21 cellular contexts compared by ENCODE assay signal in the genomic region with DNA sequence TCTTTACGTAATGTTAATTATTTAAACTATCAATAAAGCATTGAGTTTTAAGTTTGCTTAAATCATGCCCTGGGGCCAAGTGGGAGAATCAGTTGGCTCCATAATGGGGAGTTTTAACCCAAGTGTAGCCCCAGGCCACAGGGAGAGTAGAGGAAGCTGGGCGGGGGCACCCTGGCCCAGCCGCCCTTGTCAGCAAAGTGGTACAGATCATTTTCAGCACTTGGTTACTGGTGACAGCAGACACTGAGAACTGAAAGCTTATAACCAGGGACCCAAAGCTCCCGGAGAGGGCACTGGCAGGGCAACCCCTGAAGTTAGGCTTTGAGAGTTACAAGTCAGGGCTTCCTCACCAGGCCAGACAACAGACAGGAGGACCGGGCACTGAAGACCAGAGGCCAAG.
A peak's percentile ranks its signal among the peaks of the same experiment; 100 is the strongest.
DNase-seq lines count a peak whose midpoint lies in the region; ATAC-seq, FAIRE-seq and TF ChIP-seq lines count a peak whose summit lies in the region.
"Had no signal": no experiment of that assay in that cellular context is flagged by ENCODE, and none has a peak within 500 bp of the region (broad histone marks: within the 10 kb centered on the region; RNA-seq: fewer than 3 reads in every experiment).

No MANE protein-coding gene starts in this region.

- no peaks in the 10 kb centered on the region for H3K9me3 ChIP-seq in heart right ventricle
- no peaks in the 10 kb centered on the region for H3K9me3 ChIP-seq in left ventricle myocardium inferior (replicated peaks)
- H3K9me3 ChIP-seq in WERI-Rb-1 (ENCODE audit: severe bottlenecking), result no peaks in the 10 kb centered on the region
- no peaks in the 10 kb centered on the region for H3K9me3 ChIP-seq in psoas muscle

- H3K27ac ChIP-seq in heart right ventricle (no peak overlapping the region), left ventricle myocardium inferior (replicated peaks) (no peak overlapping the region), WERI-Rb-1 (peak overlapping the region; percentile 16; the same call in 1 of the 2 replicates), psoas muscle (no peak overlapping the region)
- H3K27ac ChIP-seq: HL-60, RWPE1, SK-N-MC had no signal

- 69 to 72% methylated on average over 5 of the region's 5 CpGs for WGBS in heart right ventricle, 2 donors
- 93 to 98% (median 96%) methylated on average over 5 of the region's 5 CpGs for WGBS in psoas muscle, 3 donors

- H3K4me3 ChIP-seq in heart right ventricle, result no peak overlapping the region
- H3K4me3 ChIP-seq in left ventricle myocardium inferior, result no peak overlapping the region
- no peak overlapping the region for H3K4me3 ChIP-seq in WERI-Rb-1 (ENCODE audit: low read depth, low read length)
- H3K4me3 ChIP-seq in psoas muscle, result no peak overlapping the region
- H3K4me3 ChIP-seq: SK-N-MC had no signal

- H3K27me3 ChIP-seq in heart right ventricle (no peaks in the 10 kb centered on the region), left ventricle myocardium inferior (ENCODE audit: low read depth) (no peaks in the 10 kb centered on the region), WERI-Rb-1 (ENCODE audit: insufficient read depth, low read depth, severe bottlenecking) (no peaks in the 10 kb centered on the region), psoas muscle (ENCODE audit: insufficient read depth in 3 of 3, low read length in 2 of 3) (no peaks in the 10 kb centered on the region)

- peak in 6 of 8 donors; percentile 11 to 62 (median 51) for ATAC-seq in heart right ventricle
- no peak for ATAC-seq in psoas muscle
- ATAC-seq: HCT116 had no signal

- peak in 2 of 3 experiments; percentile 57 to 81 for DNase-seq in NCI-H1417 (lab: John Stamatoyannopoulos, UW)
- DNase-seq in NCI-H1417 treated with DMSO at 0.1 percent for 48 hours (lab: John Stamatoyannopoulos, UW), result no peak
- DNase-seq in heart right ventricle, result no peak
- DNase-seq in left ventricle myocardium inferior, result no peak
- DNase-seq in WERI-Rb-1, result no peak
- peak; percentile 74 for DNase-seq in posterior vena cava (ENCODE audit: low spot score)
- no peak for DNase-seq in RCC 7860 (ENCODE audit: low spot score)
- no peak for DNase-seq in psoas muscle
- DNase-seq: 8988T, ACHN, Calu3, NCI-H1092, NCI-H2081, NCI-H524, NCI-H82, SIG-M5 had no signal

- TF ChIP-seq CTCF in heart right ventricle (IDR thresholded peaks at IDR 0.05) (no peak), left ventricle myocardium inferior (IDR thresholded peaks at IDR 0.05; ENCODE audit: borderline replicate concordance) (no peak), WERI-Rb-1 (IDR thresholded peaks at IDR 0.05; ENCODE audit: low read depth, low read length) (no peak), psoas muscle (IDR thresholded peaks at IDR 0.05) (no peak)

- H3K36me3 ChIP-seq in heart right ventricle (no peaks in the 10 kb centered on the region), left ventricle myocardium inferior (no peaks in the 10 kb centered on the region), WERI-Rb-1 (no peaks in the 10 kb centered on the region), psoas muscle (ENCODE audit: insufficient read depth in 1 of 2, low read depth in 1 of 2) (no peaks in the 10 kb centered on the region)

- intact Hi-C loops in heart right ventricle (cut with DNase I) (loop anchor here in 1 of 10 donors (10.0 kb wide), 1 partner anchor 318 kb away; no protein-coding TSS in a partner anchor), left ventricle myocardium inferior (cut with micrococcal nuclease) (no loop called here), posterior vena cava (cut with DNase I) (no loop called here), psoas muscle (cut with DNase I) (no loop called here)

- no peak for FAIRE-seq in RCC 7860 (lab: Jason Lieb, UNC)
- FAIRE-seq: GM18507 had no signal

- peaks cover 0 to 25% (median 4%) of the 10 kb centered on the region in 9 donors for H3K4me1 ChIP-seq in heart right ventricle
- H3K4me1 ChIP-seq in left ventricle myocardium inferior, result peaks cover 26% of the 10 kb centered on the region
- H3K4me1 ChIP-seq in psoas muscle, result no peaks in the 10 kb centered on the region

Comparison
In these comparisons a context has a peak if more than half of its experiments do, and no peak if none do; other contexts are left out.
1. DNase-seq: peak in NCI-H1417 (2 of 3) and posterior vena cava (single experiment); none in NCI-H1417 treated with DMSO at 0.1 percent for 48 hours (single experiment), heart right ventricle (0 of 2), left ventricle myocardium inferior (single experiment), WERI-Rb-1 (single experiment), RCC 7860 (single experiment) and psoas muscle (0 of 2).
2. ATAC-seq: peak in heart right ventricle (6 of 8); none in psoas muscle (0 of 4).